1 cellular context compared by ENCODE assay signal in genomic region chr13:109254271-109254670, GRCh38.
TF ChIP-seq lines count a peak whose summit lies in the region.

No MANE protein-coding gene starts in this region.

TF ChIP-seq in WTC11, 78 proteins besides CTCF, POLR2A, EP300 and RAD21 (continued from another document):
- TF ChIP-seq AFF4 (CRISPR knock-in tag; IDR thresholded peaks at IDR 0.05; ENCODE audit: borderline replicate concordance) = no peak
- TF ChIP-seq FOXJ3 (CRISPR knock-in tag; IDR thresholded peaks at IDR 0.05; ENCODE audit: borderline replicate concordance) = no peak
- TF ChIP-seq HMGXB4 (CRISPR knock-in tag; IDR thresholded peaks at IDR 0.05) = no peak
- TF ChIP-seq ZNF219 (CRISPR knock-in tag; IDR thresholded peaks at IDR 0.05; ENCODE audit: borderline replicate concordance) = no peak
- TF ChIP-seq CREM (CRISPR knock-in tag; IDR thresholded peaks at IDR 0.05) = no peak
- TF ChIP-seq CBFB (CRISPR knock-in tag; IDR thresholded peaks at IDR 0.05; ENCODE audit: low read depth) = no peak
- TF ChIP-seq ZBTB43 (CRISPR knock-in tag; IDR thresholded peaks at IDR 0.05) = no peak
